Comparison of ENCODE assay signal across 8 cellular contexts in genomic region chr6:95087394-95088097, GRCh38.
DNase-seq lines count a peak whose midpoint lies in the region; ATAC-seq lines count a peak whose summit lies in the region.

No MANE protein-coding gene starts in this region.

- DNase-seq in COLO829 (ENCODE audit: low spot score) (peak; percentile 1), NCI-H1436 (lab: John Stamatoyannopoulos, UW) (peak; percentile 91), SHP77 (lab: John Stamatoyannopoulos, UW) (peak; percentile 92 to 93), left cardiac atrium (no peak)
- no peak for DNase-seq in activated CD4-positive, alpha-beta T cell treated with anti-CD3 and anti-CD28 coated beads for 4 hours
- DNase-seq in activated CD4-positive, alpha-beta T cell treated with anti-CD3 and anti-CD28 coated beads for 36 hours, result no peak

- H3K36me3 Mint-ChIP-seq in activated CD4-positive, alpha-beta T cell treated with anti-CD3 and anti-CD28 coated beads for 36 hours (ENCODE audit: low read depth), result no peaks in the 10 kb centered on the region

- H3K27me3 Mint-ChIP-seq in activated CD4-positive, alpha-beta T cell treated with anti-CD3 and anti-CD28 coated beads for 36 hours, result no peaks in the 10 kb centered on the region

- CTCF ChIA-PET in activated CD4-positive, alpha-beta T cell treated with anti-CD3 and anti-CD28 coated beads for 36 hours (lab: Charles Lee), result interaction anchor here (0.7 kb wide), 1 partner anchor 44 kb away, joined by 3 read pairs; no protein-coding TSS in a partner anchor

- intact Hi-C loops in left cardiac atrium (cut with DNase I), result no loop called here
- intact Hi-C loops in activated CD4-positive, alpha-beta T cell treated with anti-CD3 and anti-CD28 coated beads for 36 hours (cut with DNase I, micrococcal nuclease), result no loop called here

- no peak overlapping the region for H3K27ac Mint-ChIP-seq in activated CD4-positive, alpha-beta T cell treated with anti-CD3 and anti-CD28 coated beads for 36 hours

- POLR2A ChIA-PET in activated CD4-positive, alpha-beta T cell treated with anti-CD3 and anti-CD28 coated beads for 36 hours (lab: Charles Lee), result no interaction called here

- no peaks in the 10 kb centered on the region for H3K4me1 Mint-ChIP-seq in activated CD4-positive, alpha-beta T cell treated with anti-CD3 and anti-CD28 coated beads for 36 hours

- ATAC-seq in left cardiac atrium (peak; percentile 61 to 75), GM21528 (IDR thresholded peaks at IDR 0.05; ENCODE audit: low FRiP score, unreplicated experiment) (no peak), HG02759 (IDR thresholded peaks at IDR 0.05; ENCODE audit: unreplicated experiment) (no peak)
- ATAC-seq in activated CD4-positive, alpha-beta T cell treated with anti-CD3 and anti-CD28 coated beads for 36 hours, result no peak

- no peaks in the 10 kb centered on the region for H3K9me3 Mint-ChIP-seq in activated CD4-positive, alpha-beta T cell treated with anti-CD3 and anti-CD28 coated beads for 36 hours (ENCODE audit: low read depth)

- no peak overlapping the region for H3K4me3 Mint-ChIP-seq in activated CD4-positive, alpha-beta T cell treated with anti-CD3 and anti-CD28 coated beads for 36 hours

Comparison
In these comparisons a context has a peak if more than half of its experiments do, and no peak if none do; other contexts are left out.
1. DNase-seq: peak in COLO829 (single experiment), NCI-H1436 (single experiment) and SHP77 (2 of 2); none in left cardiac atrium (single experiment), activated CD4-positive, alpha-beta T cell treated with anti-CD3 and anti-CD28 coated beads for 4 hours (0 of 2) and activated CD4-positive, alpha-beta T cell treated with anti-CD3 and anti-CD28 coated beads for 36 hours (single experiment).
2. ATAC-seq: peak in left cardiac atrium (2 of 2); none in activated CD4-positive, alpha-beta T cell treated with anti-CD3 and anti-CD28 coated beads for 36 hours (single experiment), GM21528 (single experiment) and HG02759 (single experiment).